Comparison of ENCODE assay signal across 8 cellular contexts in genomic region chr9:129823163-129823933, GRCh38. TPM values are rescaled to one million over a fixed set of nuclear protein-coding genes. Genes with fewer than 3 reads are reported as not detected.
A peak's percentile ranks its signal among the peaks of the same experiment; 100 is the strongest.
DNase-seq lines count a peak whose midpoint lies in the region; ATAC-seq and TF ChIP-seq lines count a peak whose summit lies in the region.

No MANE protein-coding gene starts in this region.

- H3K27me3 Mint-ChIP-seq in activated naive CD8-positive, alpha-beta T cell treated with anti-CD3 and anti-CD28 coated beads for 36 hours: no peaks in the 10 kb centered on the region

- peak overlapping the region; percentile 84 for H3K4me3 Mint-ChIP-seq in activated naive CD8-positive, alpha-beta T cell treated with anti-CD3 and anti-CD28 coated beads for 36 hours

- peak overlapping the region; percentile 84 for H3K27ac Mint-ChIP-seq in activated naive CD8-positive, alpha-beta T cell treated with anti-CD3 and anti-CD28 coated beads for 36 hours

- H3K4me1 Mint-ChIP-seq in activated naive CD8-positive, alpha-beta T cell treated with anti-CD3 and anti-CD28 coated beads for 36 hours: peaks cover 10% of the 10 kb centered on the region

- H3K4me3 ChIP-seq in Jurkat, Clone E6-1 (ENCODE audit: low read length): peak overlapping the region; percentile 76
- H3K4me3 ChIP-seq in retinal pigment epithelial cell (ENCODE audit: low read length): peak overlapping the region; percentile 68

- intact Hi-C loops in left ventricle myocardium superior (cut with micrococcal nuclease): no loop called here

- no peak for DNase-seq in activated CD4-positive, CD25-positive, alpha-beta regulatory T cell (lab: John Stamatoyannopoulos, UW)
- peak; percentile 41 for DNase-seq in Jurkat, Clone E6-1 (ENCODE audit: low read depth, low spot score)
- peak; percentile 30 for DNase-seq in activated naive CD8-positive, alpha-beta T cell treated with anti-CD3 and anti-CD28 coated beads for 36 hours
- no peak for DNase-seq in left ventricle myocardium superior
- DNase-seq in retinal pigment epithelial cell (ENCODE audit: low read depth): no peak
- no peak for DNase-seq in cerebellar cortex (ENCODE audit: low spot score)

- no peaks in the 10 kb centered on the region for H3K9me3 Mint-ChIP-seq in activated naive CD8-positive, alpha-beta T cell treated with anti-CD3 and anti-CD28 coated beads for 36 hours

- peak; percentile 31 to 39 for ATAC-seq in activated CD4-positive, CD25-positive, alpha-beta regulatory T cell treated with anti-CD3 and anti-CD28 coated beads, Interleukin-2, amount 50 U/mL, for 24 hours
- ATAC-seq in left ventricle myocardium superior (peak; percentile 19), HG02870 (IDR thresholded peaks at IDR 0.05; ENCODE audit: unreplicated experiment) (no peak)

- TF ChIP-seq CTCF in retinal pigment epithelial cell (conservative IDR thresholded peaks at IDR 0.05; ENCODE audit: low read depth, low read length): no peak

- H3K36me3 Mint-ChIP-seq in activated naive CD8-positive, alpha-beta T cell treated with anti-CD3 and anti-CD28 coated beads for 36 hours: peaks cover 17% of the 10 kb centered on the region

RNA-seq across cellular contexts. Expression of gene TOR1A, which starts 0.6 kb away (rescaled TPM):
- 51.3 TPM for polyA plus RNA-seq in Jurkat, Clone E6-1 (2012; ENCODE audit: insufficient read depth, insufficient read length)
- 10 to 100 TPM; 42.6 to 42.8 TPM for total RNA-seq in activated naive CD8-positive, alpha-beta T cell treated with anti-CD3 and anti-CD28 coated beads for 36 hours
- total RNA-seq in left ventricle myocardium superior: 11.7 TPM

RNA-seq across cellular contexts. Expression of gene C9orf78, which starts 11.7 kb away (rescaled TPM):
- polyA plus RNA-seq in Jurkat, Clone E6-1 (2012; ENCODE audit: insufficient read depth, insufficient read length): 225 TPM
- 10 to 100 TPM; 66.3 to 68.2 TPM for total RNA-seq in activated naive CD8-positive, alpha-beta T cell treated with anti-CD3 and anti-CD28 coated beads for 36 hours
- total RNA-seq in left ventricle myocardium superior: 35.6 TPM

RNA-seq across cellular contexts. Expression of gene USP20, which starts 11.9 kb away (rescaled TPM):
- 46.8 TPM for polyA plus RNA-seq in Jurkat, Clone E6-1 (2012; ENCODE audit: insufficient read depth, insufficient read length)
- total RNA-seq in activated naive CD8-positive, alpha-beta T cell treated with anti-CD3 and anti-CD28 coated beads for 36 hours: 10 to 100 TPM; 51.1 to 55.4 TPM
- total RNA-seq in left ventricle myocardium superior: 11.6 TPM

RNA-seq across cellular contexts. Expression of gene TOR1B, which starts 20.4 kb away (rescaled TPM):
- polyA plus RNA-seq in Jurkat, Clone E6-1 (2012; ENCODE audit: insufficient read depth, insufficient read length): 22.3 TPM
- 10 to 100 TPM; 18.7 to 19.8 TPM for total RNA-seq in activated naive CD8-positive, alpha-beta T cell treated with anti-CD3 and anti-CD28 coated beads for 36 hours
- total RNA-seq in left ventricle myocardium superior: 8.7 TPM

Comparison
In these comparisons a context has a peak if more than half of its experiments do, and no peak if none do; other contexts are left out.
1. DNase-seq: peak in Jurkat, Clone E6-1 (single experiment) and activated naive CD8-positive, alpha-beta T cell treated with anti-CD3 and anti-CD28 coated beads for 36 hours (single experiment); none in activated CD4-positive, CD25-positive, alpha-beta regulatory T cell (0 of 4), left ventricle myocardium superior (single experiment), retinal pigment epithelial cell (single experiment) and cerebellar cortex (single experiment).